9 cellular contexts compared by ENCODE assay signal in genomic region chr2:239327536-239328305, GRCh38.
DNase-seq lines count a peak whose midpoint lies in the region; ATAC-seq and TF ChIP-seq lines count a peak whose summit lies in the region.
"Had no signal": no experiment of that assay in that cellular context is flagged by ENCODE, and none has a peak within 500 bp of the region (broad histone marks: within the 10 kb centered on the region; RNA-seq: fewer than 3 reads in every experiment).

No MANE protein-coding gene starts in this region.

- H3K4me1 Mint-ChIP-seq in CD8-positive, alpha-beta T cell (ENCODE audit: low read depth) = peaks cover 82% of the 10 kb centered on the region
- H3K4me1 Mint-ChIP-seq in chondrocyte (ENCODE audit: low read depth) = peaks cover 35% of the 10 kb centered on the region

- CTCF ChIA-PET in CD8-positive, alpha-beta T cell (lab: Charles Lee) = interaction anchor here (0.9 to 1.1 kb wide), 2 partner anchors 32 to 42 kb away, joined by 3 to 4 read pairs; no protein-coding TSS in a partner anchor
- CTCF ChIA-PET in PC-9 (lab: Charles Lee) = no interaction called here

- no peaks in the 10 kb centered on the region for H4K20me1 ChIP-seq in osteoblast (ENCODE audit: insufficient read depth, low read length)
- H4K20me1 ChIP-seq in PC-9 (ENCODE audit: insufficient read depth) = peaks cover 3% of the 10 kb centered on the region

- no peaks in the 10 kb centered on the region for H3K36me3 ChIP-seq in CD8-positive, alpha-beta T cell (ENCODE audit: insufficient read depth, low read length)
- H3K36me3 ChIP-seq in osteoblast (ENCODE audit: insufficient read depth, low read length) (no peaks in the 10 kb centered on the region), PC-9 (ENCODE audit: low read depth) (no peaks in the 10 kb centered on the region)

- no peak for TF ChIP-seq CTCF in CD8-positive, alpha-beta T cell (IDR thresholded peaks at IDR 0.05)
- TF ChIP-seq CTCF in chondrocyte (IDR thresholded peaks at IDR 0.05) (no peak), osteoblast (IDR thresholded peaks at IDR 0.05; ENCODE audit: extremely low read depth, low read depth, low read length) (no peak), PC-9 (conservative IDR thresholded peaks at IDR 0.05) (no peak)

- no peaks in the 10 kb centered on the region for H3K9me3 ChIP-seq in CD8-positive, alpha-beta T cell (ENCODE audit: low read length)
- H3K9me3 ChIP-seq in osteoblast (ENCODE audit: low read depth, low read length) = no peaks in the 10 kb centered on the region
- no peaks in the 10 kb centered on the region for H3K9me3 ChIP-seq in PC-9 (ENCODE audit: insufficient read depth, low read depth)

- no peaks in the 10 kb centered on the region for H3K9me3 Mint-ChIP-seq in CD8-positive, alpha-beta T cell
- no peaks in the 10 kb centered on the region for H3K9me3 Mint-ChIP-seq in chondrocyte (ENCODE audit: low read depth)

- no peaks in the 10 kb centered on the region for H3K27me3 ChIP-seq in CD8-positive, alpha-beta T cell (ENCODE audit: insufficient read depth, low read length)
- H3K27me3 ChIP-seq in osteoblast (ENCODE audit: insufficient read depth, low read length) = no peaks in the 10 kb centered on the region
- H3K27me3 ChIP-seq in PC-9 (ENCODE audit: insufficient read depth, low read depth) = no peaks in the 10 kb centered on the region

- H2AFZ ChIP-seq in osteoblast (ENCODE audit: low read length) (no peak overlapping the region), PC-9 (no peak overlapping the region)

- H3K4me3 ChIP-seq in CD8-positive, alpha-beta T cell (ENCODE audit: low read depth, low read length) = peak overlapping the region; percentile 9
- H3K4me3 ChIP-seq in osteoblast (ENCODE audit: insufficient read depth, low read length) (no peak overlapping the region), PC-9 (no peak overlapping the region)

- intact Hi-C loops in CD8-positive, alpha-beta T cell (cut with DNase I, micrococcal nuclease) = loop anchor here (2.0 to 5.0 kb wide), 6 partner anchors 29 to 73 kb away; partner anchors contain the start of gene HDAC4 (in 2 of the 2)
- intact Hi-C loops in PC-9 (cut with micrococcal nuclease; ENCODE audit: unreplicated experiment) = no loop called here

- H3K36me3 Mint-ChIP-seq in CD8-positive, alpha-beta T cell = no peaks in the 10 kb centered on the region
- peaks cover 1% of the 10 kb centered on the region for H3K36me3 Mint-ChIP-seq in chondrocyte (ENCODE audit: low read depth)

- no TSS peak for BruUV-seq in PC-9 (replicated peaks; lab: Mats Ljungman, UMichigan)

- peak overlapping the region; percentile 26 for H3K4me2 ChIP-seq in osteoblast (ENCODE audit: insufficient read depth, low read length)
- H3K4me2 ChIP-seq in PC-9 = no peak overlapping the region

- peak overlapping the region; percentile 34 for H3K27ac ChIP-seq in CD8-positive, alpha-beta T cell (ENCODE audit: low read depth, low read length)
- H3K27ac ChIP-seq in osteoblast (ENCODE audit: low read depth, low read length) = peak overlapping the region; percentile 57
- no peak overlapping the region for H3K27ac ChIP-seq in PC-9

- POLR2A ChIA-PET in CD8-positive, alpha-beta T cell (lab: Charles Lee) = interaction anchor here (1.0 kb wide), 1 partner anchor 31 kb away, joined by 6 read pairs; no protein-coding TSS in a partner anchor
- POLR2A ChIA-PET in PC-9 (lab: Charles Lee; ENCODE audit: unreplicated experiment) = no interaction called here

- H3K27me3 Mint-ChIP-seq in CD8-positive, alpha-beta T cell (ENCODE audit: low read depth) = no peaks in the 10 kb centered on the region
- H3K27me3 Mint-ChIP-seq in chondrocyte (ENCODE audit: low read depth) = no peaks in the 10 kb centered on the region

- H3K79me2 ChIP-seq in osteoblast (ENCODE audit: insufficient read depth, low read length) (peaks cover 23% of the 10 kb centered on the region), PC-9 (ENCODE audit: low read depth) (no peaks in the 10 kb centered on the region; the same call in 1 of the 2 replicates)

- no peaks in the 10 kb centered on the region for H3F3A ChIP-seq in PC-9 (ENCODE audit: insufficient read depth, low read depth)

- H3K27ac Mint-ChIP-seq in CD8-positive, alpha-beta T cell = peak overlapping the region; percentile 91
- H3K27ac Mint-ChIP-seq in chondrocyte (ENCODE audit: unreplicated experiment) = peak overlapping the region; percentile 82

- H3K4me1 ChIP-seq in CD8-positive, alpha-beta T cell (ENCODE audit: insufficient read depth, low read length) = peaks cover 78% of the 10 kb centered on the region
- H3K4me1 ChIP-seq in osteoblast (ENCODE audit: insufficient read depth, low read length) (peaks cover 10% of the 10 kb centered on the region), PC-9 (replicated peaks; ENCODE audit: insufficient read depth) (no peaks in the 10 kb centered on the region)

- peak overlapping the region; percentile 61 for H3K4me3 Mint-ChIP-seq in CD8-positive, alpha-beta T cell
- no peak overlapping the region for H3K4me3 Mint-ChIP-seq in chondrocyte (ENCODE audit: unreplicated experiment)

- H3K9me2 ChIP-seq in PC-9 (ENCODE audit: insufficient read depth) = no peaks in the 10 kb centered on the region

- no peak for DNase-seq in CD8-positive, alpha-beta T cell
- DNase-seq in chondrocyte (ENCODE audit: low spot score) (no peak), osteoblast (ENCODE audit: insufficient read length, low spot score, missing footprints) (no peak), NCI-H82 (lab: John Stamatoyannopoulos, UW) (no peak), PC-9 (no peak)
- DNase-seq: NCI-H2081 treated with DMSO at 0.1 percent for 48 hours had no signal

- no peak for ATAC-seq in CD8-positive, alpha-beta T cell
- peak; percentile 43 for ATAC-seq in HG03045 (IDR thresholded peaks at IDR 0.05; ENCODE audit: unreplicated experiment)
- ATAC-seq in GM21367 (IDR thresholded peaks at IDR 0.05; ENCODE audit: unreplicated experiment) = no peak
- ATAC-seq in HG03469 (IDR thresholded peaks at IDR 0.05; ENCODE audit: unreplicated experiment) = no peak
